In the genomic region with DNA sequence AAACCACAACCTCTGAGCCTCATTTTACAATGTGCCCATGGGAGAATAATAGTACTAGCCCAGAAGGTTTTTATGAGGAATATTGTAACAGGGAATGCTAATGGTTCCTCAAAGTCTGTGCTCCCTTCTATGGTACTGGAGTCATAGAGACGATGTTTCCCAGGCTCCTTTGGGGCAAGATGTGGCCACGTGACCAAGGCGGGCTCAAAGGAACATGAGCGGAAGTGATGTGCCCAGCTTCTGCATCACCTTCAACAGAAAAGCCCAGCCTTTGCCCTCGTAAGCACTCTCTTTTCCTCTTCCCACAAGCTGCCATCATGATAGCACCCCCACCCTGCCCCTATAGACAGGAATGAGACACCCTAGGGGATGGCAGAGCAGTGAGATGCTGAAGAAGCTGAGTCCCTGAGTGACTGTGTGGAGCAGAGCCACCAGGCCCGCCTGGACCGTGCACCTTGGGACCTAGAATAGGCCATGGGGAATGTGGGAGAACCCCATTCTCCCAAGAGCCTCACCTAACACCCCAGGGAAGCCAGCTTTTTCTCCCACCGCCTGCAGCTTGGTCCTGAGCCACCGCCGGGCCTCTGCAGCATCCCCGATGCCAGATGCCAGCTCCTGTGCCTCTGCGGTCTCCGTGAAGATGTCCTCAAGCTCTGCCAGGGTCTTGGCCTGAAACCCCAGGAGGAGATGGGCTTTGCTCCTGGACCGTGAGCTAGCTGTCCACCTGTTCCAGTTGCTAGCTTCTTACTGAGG, we compare ENCODE assay signal across 24 cellular contexts. TPM values are rescaled to one million over a fixed set of nuclear protein-coding genes. Genes with fewer than 3 reads are reported as not detected.
"Had no signal": no experiment of that assay in that cellular context is flagged by ENCODE, and none has a peak within 500 bp of the region (broad histone marks: within the 10 kb centered on the region; RNA-seq: fewer than 3 reads in every experiment).

No MANE protein-coding gene starts in this region.

- H3K4me3 ChIP-seq: left lung, sigmoid colon, smooth muscle cell, testis, uterus had no signal

- H3K4me1 ChIP-seq: foreskin keratinocyte, sigmoid colon, uterus had no signal

- DNase-seq: activated CD4-positive, alpha-beta T cell treated with anti-CD3 and anti-CD28 coated beads, Interleukin-2, amount 10 ng/mL, durations not matched to agents 7 days and 5 days; activated CD4-positive, CD25-positive, alpha-beta regulatory T cell treated with anti-CD3 and anti-CD28 coated beads, Interleukin-2, amount 50 U/mL, for 72 hours; activated gamma-delta T cell treated with Interleukin-2 at 50 U/mL for 16 hours; activated T-cell treated with anti-CD3 and anti-CD28 coated beads, Interleukin-2, amount 50 U/mL, for 1 hour; cortex of kidney; erythroblast; foreskin keratinocyte; kidney glomerular epithelial cell; left lung; mammary epithelial cell; midbrain; nephron progenitor cell; retina; sigmoid colon; stimulated activated CD4-positive, alpha-beta T cell treated with anti-CD3 and anti-CD28 coated beads, Interleukin-15, amount 100 ng/mL, for 24 hours; stimulated activated naive B cell treated with anti-CD40 and anti-IgM and Interleukin-4, amounts not matched to agents 10 μg/mL and 1 μg/mL and 100 μg/mL, for 72 hours; testis; trophoblast cell; uterus had no signal

- H3K9me3 ChIP-seq: left lung, sigmoid colon, testis, uterus had no signal

- H3K4me3 Mint-ChIP-seq: activated CD4-positive, alpha-beta T cell treated with anti-CD3 and anti-CD28 coated beads, Interleukin-2, amount 10 ng/mL, durations not matched to agents 7 days and 5 days; nephron progenitor cell; stimulated activated naive B cell treated with anti-CD40 and anti-IgM and Interleukin-4, amounts not matched to agents 10 μg/mL and 1 μg/mL and 100 μg/mL, for 72 hours; T-helper 2 cell treated with Interferon-gamma antibody and Interleukin-4, amounts not matched to agents 5 μg/mL and 100 μg/mL, for 36 hours had no signal

- ATAC-seq: activated naive CD4-positive, alpha-beta T cell treated with anti-CD3 and anti-CD28 coated beads, Interleukin-2, amount 50 U/mL, for 72 hours; foreskin keratinocyte; left lung; stimulated activated naive B cell treated with anti-CD40 and anti-IgM and Interleukin-4, amounts not matched to agents 10 μg/mL and 1 μg/mL and 100 μg/mL, for 72 hours had no signal

- H3K9me3 Mint-ChIP-seq: activated CD4-positive, alpha-beta T cell treated with anti-CD3 and anti-CD28 coated beads, Interleukin-2, amount 10 ng/mL, durations not matched to agents 7 days and 5 days; activated naive CD4-positive, alpha-beta T cell treated with anti-CD3 and anti-CD28 coated beads, Interleukin-2, amount 50 U/mL, for 72 hours; nephron progenitor cell; stimulated activated naive B cell treated with anti-CD40 and anti-IgM and Interleukin-4, amounts not matched to agents 10 μg/mL and 1 μg/mL and 100 μg/mL, for 72 hours; T-helper 2 cell treated with Interferon-gamma antibody and Interleukin-4, amounts not matched to agents 5 μg/mL and 100 μg/mL, for 36 hours had no signal

- H3K27ac ChIP-seq: foreskin keratinocyte, left lung, sigmoid colon, testis, uterus, VCaP had no signal

- H3K27me3 ChIP-seq: foreskin keratinocyte, testis, uterus had no signal

- H3K4me2 ChIP-seq: smooth muscle cell had no signal

- H3K27ac Mint-ChIP-seq: activated CD4-positive, alpha-beta T cell treated with anti-CD3 and anti-CD28 coated beads, Interleukin-2, amount 10 ng/mL, durations not matched to agents 7 days and 5 days; nephron progenitor cell; progenitor cell of endocrine pancreas; T-helper 2 cell treated with Interferon-gamma antibody and Interleukin-4, amounts not matched to agents 5 μg/mL and 100 μg/mL, for 36 hours had no signal

- H3K27me3 Mint-ChIP-seq: activated CD4-positive, alpha-beta T cell treated with anti-CD3 and anti-CD28 coated beads, Interleukin-2, amount 10 ng/mL, durations not matched to agents 7 days and 5 days; stimulated activated naive B cell treated with anti-CD40 and anti-IgM and Interleukin-4, amounts not matched to agents 10 μg/mL and 1 μg/mL and 100 μg/mL, for 72 hours had no signal

- H3K36me3 ChIP-seq: sigmoid colon, uterus had no signal

RNA-seq across cellular contexts. Expression of a gene that starts 22.2 kb away (rescaled TPM):
- total RNA-seq: foreskin keratinocyte, smooth muscle cell had no signal
- polyA plus RNA-seq: foreskin keratinocyte, smooth muscle cell had no signal
